ENCODE assay signal across 9 cellular contexts in the genomic region with DNA sequence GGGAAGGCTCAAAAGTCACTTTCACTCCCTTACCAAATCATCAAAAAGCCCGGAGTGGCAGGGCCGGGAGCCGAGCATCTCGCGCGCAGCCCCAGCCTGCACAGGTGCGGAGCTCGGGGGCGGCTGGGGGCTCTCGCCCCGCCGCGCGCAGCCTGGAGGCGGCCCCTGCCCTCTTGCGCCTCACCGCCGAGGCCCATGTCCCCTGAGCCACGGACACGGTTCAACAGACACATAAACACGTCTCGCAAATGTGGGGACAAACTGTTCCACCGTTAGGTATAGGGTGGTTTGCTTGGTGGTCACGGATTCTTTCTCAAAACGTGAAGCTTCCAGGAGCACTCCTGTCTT. TPM values are rescaled to one million over a fixed set of nuclear protein-coding genes. Genes with fewer than 3 reads are reported as not detected.
DNase-seq lines count a peak whose midpoint lies in the region; ATAC-seq, FAIRE-seq and TF ChIP-seq lines count a peak whose summit lies in the region.
"Had no signal": no experiment of that assay in that cellular context is flagged by ENCODE, and none has a peak within 500 bp of the region (broad histone marks: within the 10 kb centered on the region; RNA-seq: fewer than 3 reads in every experiment).

No MANE protein-coding gene starts in this region.

- BruUV-seq in endothelial cell of umbilical vein (replicated peaks; lab: Mats Ljungman, UMichigan), result TSS peak; percentile 12

- H3K9me3 Mint-ChIP-seq in naive thymus-derived CD4-positive, alpha-beta T cell, result no peaks in the 10 kb centered on the region

- CTCF ChIA-PET in endothelial cell of umbilical vein (lab: Charles Lee), result interaction anchor here (1.5 to 2.5 kb wide), 6 partner anchors 9 to 48 kb away, joined by 3 to 9 read pairs (median 6); no protein-coding TSS in a partner anchor
- CTCF ChIA-PET in naive thymus-derived CD4-positive, alpha-beta T cell (lab: Charles Lee), result interaction anchor here (0.6 to 0.7 kb wide), 2 partner anchors 8 to 76 kb away, joined by 3 read pairs; no protein-coding TSS in a partner anchor

- H3K9ac ChIP-seq in endothelial cell of umbilical vein (replicated peaks; ENCODE audit: extremely low read depth, insufficient read depth, low read length), result no peak overlapping the region

- H3K27ac ChIP-seq in VCaP, result peak overlapping the region; percentile 97
- H3K27ac ChIP-seq in endothelial cell of umbilical vein (ENCODE audit: insufficient read depth, low read depth, low read length), result no peak overlapping the region
- peak overlapping the region; percentile 71 for H3K27ac ChIP-seq in naive thymus-derived CD4-positive, alpha-beta T cell (ENCODE audit: low read depth, low read length)

- no peak for TF ChIP-seq POLR2A in endothelial cell of umbilical vein (IDR thresholded peaks at IDR 0.05; ENCODE audit: low read depth, low read length)

- no peaks in the 10 kb centered on the region for H3K79me2 ChIP-seq in endothelial cell of umbilical vein (ENCODE audit: control insufficient read depth, insufficient read depth, low read length)

- no peak for FAIRE-seq in endothelial cell of umbilical vein (lab: Jason Lieb, UNC)

- POLR2A ChIA-PET in endothelial cell of umbilical vein (lab: Charles Lee), result no interaction called here
- POLR2A ChIA-PET in naive thymus-derived CD4-positive, alpha-beta T cell (lab: Charles Lee), result interaction anchor here (0.5 to 3.5 kb wide), 10 partner anchors 9 to 449 kb away, joined by 3 to 26 read pairs (median 3); a partner anchor contains a TSS

- H3K36me3 ChIP-seq in endothelial cell of umbilical vein (ENCODE audit: control insufficient read depth in 2 of 2, extremely low read depth in 1 of 2, insufficient read depth in 2 of 2, low read length in 2 of 2), result no peaks in the 10 kb centered on the region
- H3K36me3 ChIP-seq in naive thymus-derived CD4-positive, alpha-beta T cell (ENCODE audit: control insufficient read depth in 2 of 3, insufficient read depth in 3 of 3, low read length in 3 of 3), result peaks cover 0 to 6% (median 0%) of the 10 kb centered on the region in 3 experiments

- H4K20me1 ChIP-seq in endothelial cell of umbilical vein (replicated peaks; ENCODE audit: control insufficient read depth, extremely low read depth, insufficient read depth, low read length), result no peaks in the 10 kb centered on the region

- no peak for TF ChIP-seq CTCF in VCaP (conservative IDR thresholded peaks at IDR 0.05)
- TF ChIP-seq CTCF in endothelial cell of umbilical vein (IDR thresholded peaks at IDR 0.05; ENCODE audit: extremely low read depth in 1 of 2, insufficient read depth in 1 of 2, low read depth in 1 of 2, low read length in 2 of 2), result no peak

- peaks cover 0 to 6% (median 0%) of the 10 kb centered on the region in 5 donors for H3K36me3 Mint-ChIP-seq in naive thymus-derived CD4-positive, alpha-beta T cell

- peak overlapping the region; percentile 74 for H2AFZ ChIP-seq in endothelial cell of umbilical vein (ENCODE audit: low read depth, low read length)

- intact Hi-C loops in endothelial cell of umbilical vein (cut with micrococcal nuclease), result no loop called here
- intact Hi-C loops in naive thymus-derived CD4-positive, alpha-beta T cell (cut with micrococcal nuclease), result no loop called here

- H3K27me3 ChIP-seq in endothelial cell of umbilical vein (ENCODE audit: control insufficient read depth in 2 of 2, insufficient read depth in 2 of 2, low read length in 2 of 2), result no peaks in the 10 kb centered on the region
- H3K27me3 ChIP-seq in naive thymus-derived CD4-positive, alpha-beta T cell (ENCODE audit: control insufficient read depth in 2 of 2, insufficient read depth in 2 of 2, low read length in 2 of 2), result no peaks in the 10 kb centered on the region

- H3K4me2 ChIP-seq in endothelial cell of umbilical vein (ENCODE audit: insufficient read depth, low read length), result peak overlapping the region; percentile 36

- H3K27ac Mint-ChIP-seq in naive thymus-derived CD4-positive, alpha-beta T cell, result peak overlapping the region; percentile 16 to 86 (median 60)

- H3K4me3 Mint-ChIP-seq in naive thymus-derived CD4-positive, alpha-beta T cell, result peak overlapping the region; percentile 67 to 87 (median 83)

- H3K27me3 Mint-ChIP-seq in naive thymus-derived CD4-positive, alpha-beta T cell, result peaks cover 0 to 23% (median 0%) of the 10 kb centered on the region in 5 donors

- ATAC-seq in GM18511 (IDR thresholded peaks at IDR 0.05; ENCODE audit: unreplicated experiment) (peak; percentile 38), HG03025 (IDR thresholded peaks at IDR 0.05; ENCODE audit: low FRiP score, unreplicated experiment) (peak; percentile 36)
- ATAC-seq in naive thymus-derived CD4-positive, alpha-beta T cell, result peak; percentile 51
- ATAC-seq: HCT116 had no signal

- H3K4me1 ChIP-seq in endothelial cell of umbilical vein (ENCODE audit: control insufficient read depth, extremely low read depth, insufficient read depth, low read length), result peaks cover 4% of the 10 kb centered on the region
- H3K4me1 ChIP-seq in naive thymus-derived CD4-positive, alpha-beta T cell (ENCODE audit: control insufficient read depth in 2 of 2, insufficient read depth in 2 of 2, low read length in 2 of 2), result peaks cover 7 to 8% of the 10 kb centered on the region in 2 donors

- peak overlapping the region; percentile 35 to 68 (median 47) for H3K4me3 ChIP-seq in endothelial cell of umbilical vein (replicated peaks in 1 of 3; ENCODE audit: insufficient read depth in 1 of 3, low read depth in 1 of 3, low read length in 3 of 3)
- H3K4me3 ChIP-seq in naive thymus-derived CD4-positive, alpha-beta T cell (ENCODE audit: low read length), result peak overlapping the region; percentile 75

- peaks cover 25 to 61% (median 54%) of the 10 kb centered on the region in 7 donors for H3K4me1 Mint-ChIP-seq in naive thymus-derived CD4-positive, alpha-beta T cell

- no peaks in the 10 kb centered on the region for H3K9me1 ChIP-seq in endothelial cell of umbilical vein (replicated peaks; ENCODE audit: control insufficient read depth, extremely low read depth, insufficient read depth, low read length)

- dilution Hi-C loops in endothelial cell of umbilical vein (cut with MboI; ENCODE audit: extremely low pct_ligation_motif_present, low sequenced_read_pairs), result no loop called here

- no peaks in the 10 kb centered on the region for H3K9me3 ChIP-seq in endothelial cell of umbilical vein (replicated peaks; ENCODE audit: control insufficient read depth, insufficient read depth, low read length)
- H3K9me3 ChIP-seq in naive thymus-derived CD4-positive, alpha-beta T cell (ENCODE audit: control insufficient read depth in 2 of 3, low read length in 3 of 3), result no peaks in the 10 kb centered on the region

- DNase-seq in 8988T (peak; percentile 25), endothelial cell of umbilical vein (ENCODE audit: low read depth, low spot score) (no peak), LoVo (ENCODE audit: low spot score) (no peak), NCI-H2029 treated with DMSO at 0.1 percent for 48 hours (lab: John Stamatoyannopoulos, UW) (no peak)
- DNase-seq in naive thymus-derived CD4-positive, alpha-beta T cell, result peak in 8 of 9 donors; percentile 13 to 38 (median 26)

TF ChIP-seq in endothelial cell of umbilical vein, 7 proteins besides CTCF, POLR2A, EP300 and RAD21:
- TF ChIP-seq JUN (IDR thresholded peaks at IDR 0.05; ENCODE audit: borderline replicate concordance, insufficient read depth, insufficient read length, low read depth) (no peak), MYC (IDR thresholded peaks at IDR 0.05; ENCODE audit: low read depth, low read length) (no peak), EZH2 (IDR thresholded peaks at IDR 0.05; ENCODE audit: borderline replicate concordance, low read depth, low read length, severe bottlenecking) (no peak), POLR2AphosphoS5 (IDR thresholded peaks at IDR 0.05; ENCODE audit: insufficient read depth, low read depth, low read length) (no peak), FOS (IDR thresholded peaks at IDR 0.05; ENCODE audit: borderline replicate concordance, insufficient read depth, low read length) (no peak), GATA2 (IDR thresholded peaks at IDR 0.05; ENCODE audit: insufficient read depth, insufficient read length, low read depth, low read length) (no peak)
- TF ChIP-seq, protein P1, sequence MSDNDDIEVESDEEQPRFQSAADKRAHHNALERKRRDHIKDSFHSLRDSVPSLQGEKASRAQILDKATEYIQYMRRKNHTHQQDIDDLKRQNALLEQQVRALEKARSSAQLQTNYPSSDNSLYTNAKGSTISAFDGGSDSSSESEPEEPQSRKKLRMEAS (IDR thresholded peaks at IDR 0.05; ENCODE audit: insufficient read depth, insufficient read length), result no peak

RNA-seq across cellular contexts. Expression of a gene that starts 0.7 kb away (rescaled TPM):
- total RNA-seq in endothelial cell of umbilical vein, result 2.4 and 5.8 TPM in 2 replicates
- polyA plus RNA-seq in endothelial cell of umbilical vein, result 2.0 and 2.3 TPM in 2 replicates
- 1.3 and 1.6 TPM in 2 replicates for polyA plus RNA-seq in endothelial cell of umbilical vein (2011; cell fraction: cytosol; rRNA removed)
- polyA plus RNA-seq in endothelial cell of umbilical vein (2011; cell fraction: nucleus; rRNA removed), result 13.0 and 15.6 TPM in 2 replicates
- 1.6 and 2.5 TPM in 2 replicates for polyA plus RNA-seq in endothelial cell of umbilical vein (2012)
- 8.7 and 10.4 TPM in 2 replicates for polyA minus RNA-seq in endothelial cell of umbilical vein
- polyA minus RNA-seq in endothelial cell of umbilical vein (2011; cell fraction: cytosol; rRNA and poly(A)+ RNA removed), result not detected
- 7.7 and 10.3 TPM in 2 replicates for polyA minus RNA-seq in endothelial cell of umbilical vein (2011; cell fraction: nucleus; rRNA and poly(A)+ RNA removed)
- total RNA-seq in naive thymus-derived CD4-positive, alpha-beta T cell, result 10 to 100 TPM; 14.9 to 59.8 (median 29.2) TPM
- polyA plus RNA-seq in naive thymus-derived CD4-positive, alpha-beta T cell, result 1 to 10 TPM; 6.6 to 7.3 TPM

Comparison
In these comparisons a context has a peak if more than half of its experiments do, and no peak if none do; other contexts are left out.
1. DNase-seq: peak in 8988T (single experiment) and naive thymus-derived CD4-positive, alpha-beta T cell (8 of 9); none in endothelial cell of umbilical vein (single experiment), LoVo (single experiment) and NCI-H2029 treated with DMSO at 0.1 percent for 48 hours (single experiment).
2. Peak in every context shown above with its lines, with median percentiles within 50 percentile points of each other: ATAC-seq.